ENCODE assay signal across 1 cellular context in the genomic region with DNA sequence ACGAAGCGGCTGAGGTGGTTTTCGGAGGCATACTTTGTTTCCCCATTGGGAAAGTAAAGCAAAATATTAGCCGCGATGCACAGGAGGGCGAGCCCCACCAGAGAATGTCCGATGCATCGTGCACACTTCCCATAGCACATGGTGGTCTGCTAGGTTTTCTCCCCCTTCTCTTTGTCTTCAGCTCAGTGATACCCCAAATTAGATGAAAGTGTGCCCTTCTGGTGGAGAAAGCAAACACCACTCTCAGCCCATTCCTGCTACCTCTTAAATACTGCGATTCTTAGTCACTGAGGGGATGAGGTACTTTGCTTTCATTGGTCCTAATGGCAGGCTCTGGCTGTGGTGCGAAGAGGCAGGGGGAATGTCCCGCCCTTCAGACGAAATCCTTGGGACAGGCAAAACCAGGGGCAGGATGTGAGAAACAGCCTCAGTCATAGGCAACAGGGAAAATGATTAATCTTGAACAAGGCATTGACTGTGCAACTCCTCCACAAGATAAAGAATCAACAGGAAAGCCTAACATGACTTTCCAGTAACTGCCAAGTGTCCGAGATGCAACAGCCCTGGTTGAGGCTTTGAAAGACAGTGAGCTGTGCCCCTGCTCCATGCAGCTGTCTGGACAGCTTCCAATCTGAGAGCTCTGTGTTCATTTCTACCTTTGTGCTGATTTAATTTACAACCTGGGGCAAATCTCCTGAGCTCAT.
TF ChIP-seq lines count a peak whose summit lies in the region.

TSS of gene TM4SF1 (minus strand) at position 242 of the 704 bp plus-strand sequence. CDS start at position 140, 102 bp downstream.

TF ChIP-seq in HepG2, 621 proteins besides CTCF, POLR2A, EP300 and RAD21 (continued from another document and continues in another):
- TF ChIP-seq THAP9 (CRISPR knock-in tag; IDR thresholded peaks at IDR 0.05; ENCODE audit: borderline replicate concordance) (peak; percentile 42; the same call in 1 of the 2 replicates), SKI (IDR thresholded peaks at IDR 0.05; ENCODE audit: partially characterized antibody) (peak; percentile 84), ASH2L (IDR thresholded peaks at IDR 0.05; ENCODE audit: insufficient read length, low read depth, low read length) (peak; percentile 29), MIER2 (CRISPR knock-in tag; IDR thresholded peaks at IDR 0.05) (no peak; the same call in 1 of the 2 replicates), CCAR2 (optimal IDR thresholded peaks at IDR 0.05; ENCODE audit: low read depth, low read length) (no peak), ZNF839 (CRISPR knock-in tag; IDR thresholded peaks at IDR 0.05; ENCODE audit: borderline replicate concordance) (no peak), ZNF10 (CRISPR knock-in tag; IDR thresholded peaks at IDR 0.05; ENCODE audit: borderline replicate concordance, low read depth) (no peak), PAX8 (CRISPR knock-in tag; IDR thresholded peaks at IDR 0.05; ENCODE audit: borderline replicate concordance) (no peak), ZNF749 (CRISPR knock-in tag; IDR thresholded peaks at IDR 0.05; ENCODE audit: borderline replicate concordance) (peak; percentile 47; the same call in 1 of the 2 replicates), ZNF207 (IDR thresholded peaks at IDR 0.05; ENCODE audit: borderline replicate concordance) (no peak), RXRA (CRISPR knock-in tag; IDR thresholded peaks at IDR 0.05) (peak; percentile 26; the same call in 1 of the 2 replicates), ZNF414 (CRISPR knock-in tag; IDR thresholded peaks at IDR 0.05) (peak; percentile 30; the same call in 1 of the 2 replicates), ZNF274 (CRISPR knock-in tag; IDR thresholded peaks at IDR 0.05) (peak; percentile 16; the same call in 1 of the 2 replicates), SP1 (IDR thresholded peaks at IDR 0.05) (no peak), SP1 (CRISPR knock-in tag; IDR thresholded peaks at IDR 0.05) (0 out of 2 replicates have a peak, but pooled peaks have one; percentile 39), TCF12 (IDR thresholded peaks at IDR 0.05) (no peak), TCF12 (CRISPR knock-in tag; IDR thresholded peaks at IDR 0.05) (no peak), MAFK (conservative IDR thresholded peaks at IDR 0.05 in 1 of 2, IDR thresholded peaks at IDR 0.05 in 1 of 2; ENCODE audit: low read length in 2 of 2) (no peak), ZNF367 (CRISPR knock-in tag; IDR thresholded peaks at IDR 0.05; ENCODE audit: borderline replicate concordance) (no peak), HNRNPK (IDR thresholded peaks at IDR 0.05; ENCODE audit: low read depth, low read length, poor library complexity, severe bottlenecking) (no peak), NFRKB (IDR thresholded peaks at IDR 0.05) (no peak), ZNF569 (CRISPR knock-in tag; IDR thresholded peaks at IDR 0.05; ENCODE audit: borderline replicate concordance) (no peak), ZNF577 (CRISPR knock-in tag; IDR thresholded peaks at IDR 0.05; ENCODE audit: borderline replicate concordance, low read depth) (no peak), RAD51 (IDR thresholded peaks at IDR 0.05; ENCODE audit: borderline replicate concordance) (no peak), REST (IDR thresholded peaks at IDR 0.05; ENCODE audit: borderline replicate concordance in 1 of 2, low read depth in 1 of 2, low read length in 2 of 2) (peak in 1 of 2 experiments; percentile 67; a peak in 2 of 4 replicates), SRSF1 (optimal IDR thresholded peaks at IDR 0.05; ENCODE audit: low read depth, low read length) (no peak), TMF1 (CRISPR knock-in tag; IDR thresholded peaks at IDR 0.05; ENCODE audit: low read depth) (no peak), ZNF280B (CRISPR knock-in tag; IDR thresholded peaks at IDR 0.05; ENCODE audit: borderline replicate concordance) (no peak), HOXD1 (CRISPR knock-in tag; IDR thresholded peaks at IDR 0.05) (no peak), TSC22D2 (CRISPR knock-in tag; IDR thresholded peaks at IDR 0.05; ENCODE audit: borderline replicate concordance) (peak; percentile 78; the same call in 1 of the 2 replicates), TOPORS (CRISPR knock-in tag; IDR thresholded peaks at IDR 0.05) (no peak), EZH2 (conservative IDR thresholded peaks at IDR 0.05; ENCODE audit: low read depth, low read length) (no peak), KDM6A (CRISPR knock-in tag; IDR thresholded peaks at IDR 0.05; ENCODE audit: low read depth) (0 out of 2 replicates have a peak, but pooled peaks have one; percentile 36), FLYWCH1 (CRISPR knock-in tag; IDR thresholded peaks at IDR 0.05) (0 out of 2 replicates have a peak, but pooled peaks have one; percentile 83), PTBP1 (IDR thresholded peaks at IDR 0.05; ENCODE audit: low read depth, low read length, poor library complexity, severe bottlenecking) (no peak), ZNF383 (CRISPR knock-in tag; IDR thresholded peaks at IDR 0.05; ENCODE audit: borderline replicate concordance) (no peak), BCL6 (CRISPR knock-in tag; IDR thresholded peaks at IDR 0.05) (peak; percentile 98), KLF6 (CRISPR knock-in tag; IDR thresholded peaks at IDR 0.05) (0 out of 2 replicates have a peak, but pooled peaks have one; percentile 13), IKZF5 (CRISPR knock-in tag; IDR thresholded peaks at IDR 0.05) (peak; percentile 91; the same call in 1 of the 2 replicates), MAFG (CRISPR knock-in tag; IDR thresholded peaks at IDR 0.05) (no peak), KMT2A (CRISPR knock-in tag; IDR thresholded peaks at IDR 0.05) (peak; percentile 76; the same call in 1 of the 2 replicates), PBX2 (CRISPR knock-in tag; IDR thresholded peaks at IDR 0.05) (0 out of 2 replicates have a peak, but pooled peaks have one; percentile 30), ZNF550 (CRISPR knock-in tag; IDR thresholded peaks at IDR 0.05; ENCODE audit: borderline replicate concordance) (no peak), PPARG (CRISPR knock-in tag; conservative IDR thresholded peaks at IDR 0.05) (0 out of 2 replicates have a peak, but pooled peaks have one; percentile 24), KLF9 (CRISPR knock-in tag; IDR thresholded peaks at IDR 0.05; ENCODE audit: low read depth) (no peak; the same call in 1 of the 2 replicates)
- TF ChIP-seq, protein P1, sequence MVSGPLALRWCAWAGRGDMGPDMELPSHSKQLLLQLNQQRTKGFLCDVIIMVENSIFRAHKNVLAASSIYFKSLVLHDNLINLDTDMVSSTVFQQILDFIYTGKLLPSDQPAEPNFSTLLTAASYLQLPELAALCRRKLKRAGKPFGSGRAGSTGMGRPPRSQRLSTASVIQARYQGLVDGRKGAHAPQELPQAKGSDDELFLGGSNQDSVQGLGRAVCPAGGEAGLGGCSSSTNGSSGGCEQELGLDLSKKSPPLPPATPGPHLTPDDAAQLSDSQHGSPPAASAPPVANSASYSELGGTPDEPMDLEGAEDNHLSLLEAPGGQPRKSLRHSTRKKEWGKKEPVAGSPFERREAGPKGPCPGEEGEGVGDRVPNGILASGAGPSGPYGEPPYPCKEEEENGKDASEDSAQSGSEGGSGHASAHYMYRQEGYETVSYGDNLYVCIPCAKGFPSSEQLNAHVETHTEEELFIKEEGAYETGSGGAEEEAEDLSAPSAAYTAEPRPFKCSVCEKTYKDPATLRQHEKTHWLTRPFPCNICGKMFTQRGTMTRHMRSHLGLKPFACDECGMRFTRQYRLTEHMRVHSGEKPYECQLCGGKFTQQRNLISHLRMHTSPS (CRISPR knock-in tag; IDR thresholded peaks at IDR 0.05; ENCODE audit: low read depth), result no peak
- TF ChIP-seq, protein P2, sequence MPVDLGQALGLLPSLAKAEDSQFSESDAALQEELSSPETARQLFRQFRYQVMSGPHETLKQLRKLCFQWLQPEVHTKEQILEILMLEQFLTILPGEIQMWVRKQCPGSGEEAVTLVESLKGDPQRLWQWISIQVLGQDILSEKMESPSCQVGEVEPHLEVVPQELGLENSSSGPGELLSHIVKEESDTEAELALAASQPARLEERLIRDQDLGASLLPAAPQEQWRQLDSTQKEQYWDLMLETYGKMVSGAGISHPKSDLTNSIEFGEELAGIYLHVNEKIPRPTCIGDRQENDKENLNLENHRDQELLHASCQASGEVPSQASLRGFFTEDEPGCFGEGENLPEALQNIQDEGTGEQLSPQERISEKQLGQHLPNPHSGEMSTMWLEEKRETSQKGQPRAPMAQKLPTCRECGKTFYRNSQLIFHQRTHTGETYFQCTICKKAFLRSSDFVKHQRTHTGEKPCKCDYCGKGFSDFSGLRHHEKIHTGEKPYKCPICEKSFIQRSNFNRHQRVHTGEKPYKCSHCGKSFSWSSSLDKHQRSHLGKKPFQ (CRISPR knock-in tag; IDR thresholded peaks at IDR 0.05; ENCODE audit: insufficient replicate concordance), result no peak
- TF ChIP-seq, protein P3, sequence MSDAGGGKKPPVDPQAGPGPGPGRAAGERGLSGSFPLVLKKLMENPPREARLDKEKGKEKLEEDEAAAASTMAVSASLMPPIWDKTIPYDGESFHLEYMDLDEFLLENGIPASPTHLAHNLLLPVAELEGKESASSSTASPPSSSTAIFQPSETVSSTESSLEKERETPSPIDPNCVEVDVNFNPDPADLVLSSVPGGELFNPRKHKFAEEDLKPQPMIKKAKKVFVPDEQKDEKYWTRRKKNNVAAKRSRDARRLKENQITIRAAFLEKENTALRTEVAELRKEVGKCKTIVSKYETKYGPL (CRISPR knock-in tag; IDR thresholded peaks at IDR 0.05), result peak; percentile 40; the same call in 1 of the 2 replicates
